ENCODE assay signal across 1 cellular context in the genomic region with DNA sequence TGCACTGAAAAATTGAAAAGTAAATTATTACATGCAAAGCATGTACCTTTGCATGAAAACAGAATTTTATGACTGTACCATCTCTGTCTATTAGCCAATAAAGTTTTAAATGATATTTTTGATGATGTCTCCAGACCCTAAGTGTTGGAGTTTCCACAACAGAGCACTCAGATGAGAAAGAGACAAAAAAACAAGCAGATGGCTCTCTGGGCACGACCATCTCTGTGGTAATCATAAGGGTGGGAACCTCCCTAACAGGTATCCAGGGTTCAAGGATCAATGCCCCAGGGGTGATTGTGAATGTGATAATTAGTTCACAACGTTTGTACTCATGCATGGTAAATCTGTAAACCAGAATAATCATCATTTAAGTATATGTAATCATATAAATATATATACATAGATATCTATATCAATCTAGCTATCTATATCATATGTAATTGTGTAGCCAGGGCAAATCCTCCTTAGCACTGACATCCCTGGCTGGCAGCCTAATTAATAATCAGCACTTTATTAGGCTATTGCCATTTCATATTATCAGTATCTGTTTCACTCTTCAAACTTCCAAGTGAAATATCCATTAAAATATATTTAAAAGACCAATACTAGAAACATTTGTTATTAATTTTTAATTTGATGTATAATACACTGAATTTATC.
TF ChIP-seq lines count a peak whose summit lies in the region.

No MANE protein-coding gene starts in this region.

TF ChIP-seq in H1, 55 proteins besides CTCF, POLR2A, EP300 and RAD21:
- TF ChIP-seq BRCA1 (IDR thresholded peaks at IDR 0.05; ENCODE audit: low read depth, low read length) (no peak), POLR2AphosphoS5 (IDR thresholded peaks at IDR 0.05; ENCODE audit: low read depth, low read length) (peak; percentile 96), TAF7 (optimal IDR thresholded peaks at IDR 0.05; ENCODE audit: borderline replicate concordance, low read depth, low read length) (peak; percentile 70), SIN3A (conservative IDR thresholded peaks at IDR 0.05 in 1 of 2, IDR thresholded peaks at IDR 0.05 in 1 of 2; ENCODE audit: low read depth in 1 of 2, low read length in 2 of 2) (peak in 1 of 2 experiments; percentile 21; a peak in 1 of 4 replicates), CHD2 (IDR thresholded peaks at IDR 0.05; ENCODE audit: low read length) (0 out of 2 replicates have a peak, but pooled peaks have one; percentile 3), GTF2F1 (IDR thresholded peaks at IDR 0.05; ENCODE audit: borderline replicate concordance, low read depth, low read length) (peak; percentile 81; the same call in 1 of the 2 replicates), ATF2 (IDR thresholded peaks at IDR 0.05; ENCODE audit: low read length) (peak; percentile 23; the same call in 1 of the 2 replicates)
- TF ChIP-seq, protein P1, sequence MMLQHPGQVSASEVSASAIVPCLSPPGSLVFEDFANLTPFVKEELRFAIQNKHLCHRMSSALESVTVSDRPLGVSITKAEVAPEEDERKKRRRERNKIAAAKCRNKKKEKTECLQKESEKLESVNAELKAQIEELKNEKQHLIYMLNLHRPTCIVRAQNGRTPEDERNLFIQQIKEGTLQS (IDR thresholded peaks at IDR 0.05; ENCODE audit: insufficient read depth, low read depth, low read length) = no peak
